1 cellular context compared by ENCODE assay signal in the genomic region with DNA sequence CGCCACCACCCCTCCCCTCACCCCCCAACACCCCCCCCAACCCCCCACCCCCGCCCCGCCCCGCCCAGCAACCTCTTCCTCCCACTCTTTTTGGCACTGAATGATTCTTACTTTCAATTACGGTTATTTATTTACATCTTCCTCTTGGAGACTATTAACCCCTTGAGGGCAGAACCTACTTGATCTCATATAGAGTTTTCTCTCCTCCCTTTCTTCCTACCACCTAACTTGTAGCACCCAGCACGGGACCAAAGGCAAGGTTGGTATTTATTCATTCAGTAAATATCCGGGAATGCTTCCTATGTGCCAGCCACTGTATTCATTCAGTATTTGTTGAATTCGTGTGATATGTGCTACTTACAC.
TF ChIP-seq lines count a peak whose summit lies in the region.

No MANE protein-coding gene starts in this region.

TF ChIP-seq in GM23338, 12 proteins besides CTCF, POLR2A, EP300 and RAD21 (continued from another document):
- TF ChIP-seq, protein P1, sequence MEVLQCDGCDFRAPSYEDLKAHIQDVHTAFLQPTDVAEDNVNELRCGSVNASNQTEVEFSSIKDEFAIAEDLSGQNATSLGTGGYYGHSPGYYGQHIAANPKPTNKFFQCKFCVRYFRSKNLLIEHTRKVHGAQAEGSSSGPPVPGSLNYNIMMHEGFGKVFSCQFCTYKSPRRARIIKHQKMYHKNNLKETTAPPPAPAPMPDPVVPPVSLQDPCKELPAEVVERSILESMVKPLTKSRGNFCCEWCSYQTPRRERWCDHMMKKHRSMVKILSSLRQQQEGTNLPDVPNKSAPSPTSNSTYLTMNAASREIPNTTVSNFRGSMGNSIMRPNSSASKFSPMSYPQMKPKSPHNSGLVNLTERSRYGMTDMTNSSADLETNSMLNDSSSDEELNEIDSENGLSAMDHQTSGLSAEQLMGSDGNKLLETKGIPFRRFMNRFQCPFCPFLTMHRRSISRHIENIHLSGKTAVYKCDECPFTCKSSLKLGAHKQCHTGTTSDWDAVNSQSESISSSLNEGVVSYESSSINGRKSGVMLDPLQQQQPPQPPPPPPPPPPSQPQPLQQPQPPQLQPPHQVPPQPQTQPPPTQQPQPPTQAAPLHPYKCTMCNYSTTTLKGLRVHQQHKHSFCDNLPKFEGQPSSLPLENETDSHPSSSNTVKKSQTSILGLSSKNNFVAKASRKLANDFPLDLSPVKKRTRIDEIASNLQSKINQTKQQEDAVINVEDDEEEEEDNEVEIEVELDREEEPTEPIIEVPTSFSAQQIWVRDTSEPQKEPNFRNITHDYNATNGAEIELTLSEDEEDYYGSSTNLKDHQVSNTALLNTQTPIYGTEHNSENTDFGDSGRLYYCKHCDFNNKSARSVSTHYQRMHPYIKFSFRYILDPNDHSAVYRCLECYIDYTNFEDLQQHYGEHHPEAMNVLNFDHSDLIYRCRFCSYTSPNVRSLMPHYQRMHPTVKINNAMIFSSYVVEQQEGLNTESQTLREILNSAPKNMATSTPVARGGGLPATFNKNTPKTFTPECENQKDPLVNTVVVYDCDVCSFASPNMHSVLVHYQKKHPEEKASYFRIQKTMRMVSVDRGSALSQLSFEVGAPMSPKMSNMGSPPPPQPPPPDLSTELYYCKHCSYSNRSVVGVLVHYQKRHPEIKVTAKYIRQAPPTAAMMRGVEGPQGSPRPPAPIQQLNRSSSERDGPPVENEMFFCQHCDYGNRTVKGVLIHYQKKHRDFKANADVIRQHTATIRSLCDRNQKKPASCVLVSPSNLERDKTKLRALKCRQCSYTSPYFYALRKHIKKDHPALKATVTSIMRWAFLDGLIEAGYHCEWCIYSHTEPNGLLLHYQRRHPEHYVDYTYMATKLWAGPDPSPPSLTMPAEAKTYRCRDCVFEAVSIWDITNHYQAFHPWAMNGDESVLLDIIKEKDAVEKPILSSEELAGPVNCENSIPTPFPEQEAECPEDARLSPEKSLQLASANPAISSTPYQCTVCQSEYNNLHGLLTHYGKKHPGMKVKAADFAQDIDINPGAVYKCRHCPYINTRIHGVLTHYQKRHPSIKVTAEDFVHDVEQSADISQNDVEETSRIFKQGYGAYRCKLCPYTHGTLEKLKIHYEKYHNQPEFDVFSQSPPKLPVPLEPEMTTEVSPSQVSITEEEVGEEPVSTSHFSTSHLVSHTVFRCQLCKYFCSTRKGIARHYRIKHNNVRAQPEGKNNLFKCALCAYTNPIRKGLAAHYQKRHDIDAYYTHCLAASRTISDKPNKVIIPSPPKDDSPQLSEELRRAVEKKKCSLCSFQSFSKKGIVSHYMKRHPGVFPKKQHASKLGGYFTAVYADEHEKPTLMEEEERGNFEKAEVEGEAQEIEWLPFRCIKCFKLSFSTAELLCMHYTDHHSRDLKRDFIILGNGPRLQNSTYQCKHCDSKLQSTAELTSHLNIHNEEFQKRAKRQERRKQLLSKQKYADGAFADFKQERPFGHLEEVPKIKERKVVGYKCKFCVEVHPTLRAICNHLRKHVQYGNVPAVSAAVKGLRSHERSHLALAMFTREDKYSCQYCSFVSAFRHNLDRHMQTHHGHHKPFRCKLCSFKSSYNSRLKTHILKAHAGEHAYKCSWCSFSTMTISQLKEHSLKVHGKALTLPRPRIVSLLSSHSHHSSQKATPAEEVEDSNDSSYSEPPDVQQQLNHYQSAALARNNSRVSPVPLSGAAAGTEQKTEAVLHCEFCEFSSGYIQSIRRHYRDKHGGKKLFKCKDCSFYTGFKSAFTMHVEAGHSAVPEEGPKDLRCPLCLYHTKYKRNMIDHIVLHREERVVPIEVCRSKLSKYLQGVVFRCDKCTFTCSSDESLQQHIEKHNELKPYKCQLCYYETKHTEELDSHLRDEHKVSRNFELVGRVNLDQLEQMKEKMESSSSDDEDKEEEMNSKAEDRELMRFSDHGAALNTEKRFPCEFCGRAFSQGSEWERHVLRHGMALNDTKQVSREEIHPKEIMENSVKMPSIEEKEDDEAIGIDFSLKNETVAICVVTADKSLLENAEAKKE (CRISPR knock-in tag; IDR thresholded peaks at IDR 0.05): no peak
- TF ChIP-seq STAT1 (IDR thresholded peaks at IDR 0.05; ENCODE audit: unreplicated experiment) (no peak), JUNB (IDR thresholded peaks at IDR 0.05; ENCODE audit: unreplicated experiment) (no peak)
